ENCODE assay signal across 29 cellular contexts in the genomic region with DNA sequence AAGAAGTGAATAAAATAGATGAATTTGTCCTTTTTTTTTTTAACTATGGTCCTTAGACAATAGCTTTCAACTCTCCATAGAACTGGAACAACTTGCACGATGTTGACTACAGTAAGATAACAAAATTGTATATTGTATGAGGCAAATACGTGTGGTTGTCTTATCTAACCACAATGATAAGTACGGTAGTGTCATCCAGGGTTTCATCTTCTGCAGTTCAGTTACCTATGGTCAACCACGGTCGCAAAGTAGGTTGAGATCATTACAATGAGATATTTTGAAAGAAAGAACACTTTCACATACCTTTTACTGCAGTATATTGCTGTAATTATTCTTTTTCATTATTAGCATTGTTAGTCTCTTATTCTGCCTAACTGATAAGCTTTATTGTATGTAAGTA.
"Had no signal": no experiment of that assay in that cellular context is flagged by ENCODE, and none has a peak within 500 bp of the region (broad histone marks: within the 10 kb centered on the region; RNA-seq: fewer than 3 reads in every experiment).

No MANE protein-coding gene starts in this region.

- H2AFZ ChIP-seq: PC-9 had no signal

- H3K4me1 Mint-ChIP-seq: IgD-negative memory B cell had no signal

- H3K36me3 ChIP-seq: adrenal gland had no signal

- H3K4me3 Mint-ChIP-seq: activated CD4-positive, alpha-beta memory T cell treated with anti-CD3 and anti-CD28 coated beads, Interleukin-2, amount 10 ng/mL, durations not matched to agents 7 days and 5 days; activated T-cell treated with anti-CD3 and anti-CD28 coated beads, Interleukin-2, amount 50 U/mL, for 4 hours; brain; IgD-negative memory B cell; T-cell; WTC11 had no signal

- H3K9me3 Mint-ChIP-seq: activated CD4-positive, alpha-beta memory T cell treated with anti-CD3 and anti-CD28 coated beads, Interleukin-2, amount 10 ng/mL, durations not matched to agents 7 days and 5 days; activated naive CD4-positive, alpha-beta T cell treated with anti-CD3 and anti-CD28 coated beads, Interleukin-2, amount 50 U/mL, for 72 hours; activated T-cell treated with anti-CD3 and anti-CD28 coated beads, Interleukin-2, amount 50 U/mL, for 4 hours; WTC11 had no signal

- H3K27ac Mint-ChIP-seq: activated CD4-positive, alpha-beta memory T cell treated with anti-CD3 and anti-CD28 coated beads, Interleukin-2, amount 10 ng/mL, durations not matched to agents 7 days and 5 days; activated naive CD4-positive, alpha-beta T cell treated with anti-CD3 and anti-CD28 coated beads, Interleukin-2, amount 50 U/mL, for 72 hours; brain; IgD-negative memory B cell; T-cell; WTC11 had no signal

- DNase-seq: activated CD4-positive, alpha-beta memory T cell treated with anti-CD3 and anti-CD28 coated beads, Interleukin-2, amount 10 ng/mL, durations not matched to agents 7 days and 5 days; activated CD4-positive, alpha-beta T cell treated with anti-CD3 and anti-CD28 coated beads for 1 hour; activated CD4-positive, alpha-beta T cell treated with anti-CD3 and anti-CD28 coated beads for 48 hours; activated gamma-delta T cell; activated naive CD4-positive, alpha-beta T cell treated with Interleukin-2 at 50 U/mL for 16 hours; activated T-cell treated with anti-CD3 and anti-CD28 coated beads, Interleukin-2, amount 50 U/mL, for 4 hours; adrenal gland; anterior cingulate cortex; caudate nucleus; Karpas-422; KBM-7; NCI-H1105 treated with DMSO at 0.1 percent for 48 hours; NCI-H1436 treated with DMSO at 0.1 percent for 48 hours; NCI-H1694 treated with DMSO at 0.1 percent for 48 hours; NCI-H2029; NCI-H345; NCI-H524 treated with DMSO at 0.1 percent for 48 hours; NK-92 treated with Interleukin-12 subunit alpha and Interleukin-12 subunit beta, amount 100 ng/mL, for 24 hours; PC-9; SIG-M5; T-cell; T1000 had no signal

- ATAC-seq: activated T-cell treated with anti-CD3 and anti-CD28 coated beads, Interleukin-2, amount 50 U/mL, for 4 hours; Right ventricle myocardium inferior; SK-N-SH treated with all-trans-retinoic acid at 6 μM for 48 hours; T-cell; WTC11 had no signal

- H3K27me3 ChIP-seq: adrenal gland had no signal

- H3K4me3 ChIP-seq: adrenal gland, PC-9 had no signal

- H3K36me3 Mint-ChIP-seq: activated naive CD4-positive, alpha-beta T cell treated with anti-CD3 and anti-CD28 coated beads, Interleukin-2, amount 50 U/mL, for 72 hours; brain; IgD-negative memory B cell; T-cell; WTC11 had no signal

- H3K9me3 ChIP-seq: adrenal gland had no signal

- H3K4me2 ChIP-seq: PC-9 had no signal

- H3K27ac ChIP-seq: adrenal gland, PC-9, RWPE1 had no signal
